Comparison of ENCODE assay signal across 8 cellular contexts in genomic region chr15:75030023-75030413, GRCh38. TPM values are rescaled to one million over a fixed set of nuclear protein-coding genes. Genes with fewer than 3 reads are reported as not detected.
DNase-seq lines count a peak whose midpoint lies in the region; ATAC-seq, FAIRE-seq and TF ChIP-seq lines count a peak whose summit lies in the region.

No MANE protein-coding gene starts in this region.

- no peak for FAIRE-seq in urothelium cell line (lab: Jason Lieb, UNC)

- H3K9me3 ChIP-seq in RWPE2 (ENCODE audit: severe bottlenecking) = no peaks in the 10 kb centered on the region

- peak; percentile 16 for ATAC-seq in RWPE2 (ENCODE audit: low read depth)
- ATAC-seq in GM18511 (IDR thresholded peaks at IDR 0.05; ENCODE audit: unreplicated experiment) = no peak

- H3K36me3 ChIP-seq in RWPE2 (ENCODE audit: low read depth) = peaks cover 4% of the 10 kb centered on the region; the same call in 1 of the 2 replicates

- peak overlapping the region; percentile 69 for H3K27ac ChIP-seq in RWPE2 (ENCODE audit: poor library complexity, severe bottlenecking)

- H3K4me3 ChIP-seq in RWPE2 (ENCODE audit: severe bottlenecking) = no peak overlapping the region
- no peak overlapping the region for H3K4me3 ChIP-seq in fibroblast of the aortic adventitia (ENCODE audit: low read depth, low read length)

- H3K27me3 ChIP-seq in RWPE2 (ENCODE audit: insufficient read depth, poor library complexity, severe bottlenecking) = no peaks in the 10 kb centered on the region

- in situ Hi-C loops in Caki2 (cut with HindIII; ENCODE audit: low pct_unique_long_range_greater_than_20kb, low sequenced_read_pairs) = no loop called here

- TF ChIP-seq CTCF in RWPE2 (IDR thresholded peaks at IDR 0.05; ENCODE audit: poor library complexity, severe bottlenecking) (no peak), fibroblast of the aortic adventitia (IDR thresholded peaks at IDR 0.05; ENCODE audit: insufficient read depth, low read length) (no peak)

- DNase-seq in Caki2 (ENCODE audit: low read depth) (peak; percentile 24), RWPE2 (ENCODE audit: low spot score) (peak; percentile 72), fibroblast of the aortic adventitia (ENCODE audit: low read depth) (peak; percentile 63), renal cortical epithelial cell (ENCODE audit: low read depth) (peak; percentile 19), NCI-H2196 treated with DMSO at 0.1 percent for 48 hours (lab: John Stamatoyannopoulos, UW; ENCODE audit: unreplicated experiment) (no peak), urothelium cell line (ENCODE audit: low spot score) (no peak)
- no peak for DNase-seq in activated CD8-positive, alpha-beta memory T cell treated with anti-CD3 and anti-CD28 coated beads for 24 hours

- peaks cover 23% of the 10 kb centered on the region for H3K4me1 ChIP-seq in RWPE2 (ENCODE audit: insufficient read depth, poor library complexity, severe bottlenecking)

RNA-seq across cellular contexts. Expression of gene PPCDC, which starts 6.6 kb away (rescaled TPM):
- 22.8 and 38.3 TPM in 2 replicates for total RNA-seq in Caki2 (2014; rRNA removed; shearing (Covaris generic); ENCODE audit: low replicate concordance)
- 2.5 and 11.8 TPM in 2 replicates for total RNA-seq in fibroblast of the aortic adventitia (ENCODE audit: low replicate concordance)
- 8.7 TPM in 2 replicates for total RNA-seq in renal cortical epithelial cell

RNA-seq across cellular contexts. Expression of gene SCAMP5, which starts 34.7 kb away (rescaled TPM):
- total RNA-seq in Caki2 (2014; rRNA removed; shearing (Covaris generic); ENCODE audit: low replicate concordance) = 0.88 and 1.0 TPM in 2 replicates
- total RNA-seq in fibroblast of the aortic adventitia (ENCODE audit: low replicate concordance) (1.1 and 2.2 TPM in 2 replicates), renal cortical epithelial cell (0.69 and 10.6 TPM in 2 replicates)

Comparison
In these comparisons a context has a peak if more than half of its experiments do, and no peak if none do; other contexts are left out.
1. DNase-seq: peak in Caki2 (single experiment), RWPE2 (single experiment), fibroblast of the aortic adventitia (single experiment) and renal cortical epithelial cell (single experiment); none in NCI-H2196 treated with DMSO at 0.1 percent for 48 hours (single experiment), activated CD8-positive, alpha-beta memory T cell treated with anti-CD3 and anti-CD28 coated beads for 24 hours (single experiment) and urothelium cell line (single experiment).